1 cellular context compared by ENCODE assay signal in the genomic region with DNA sequence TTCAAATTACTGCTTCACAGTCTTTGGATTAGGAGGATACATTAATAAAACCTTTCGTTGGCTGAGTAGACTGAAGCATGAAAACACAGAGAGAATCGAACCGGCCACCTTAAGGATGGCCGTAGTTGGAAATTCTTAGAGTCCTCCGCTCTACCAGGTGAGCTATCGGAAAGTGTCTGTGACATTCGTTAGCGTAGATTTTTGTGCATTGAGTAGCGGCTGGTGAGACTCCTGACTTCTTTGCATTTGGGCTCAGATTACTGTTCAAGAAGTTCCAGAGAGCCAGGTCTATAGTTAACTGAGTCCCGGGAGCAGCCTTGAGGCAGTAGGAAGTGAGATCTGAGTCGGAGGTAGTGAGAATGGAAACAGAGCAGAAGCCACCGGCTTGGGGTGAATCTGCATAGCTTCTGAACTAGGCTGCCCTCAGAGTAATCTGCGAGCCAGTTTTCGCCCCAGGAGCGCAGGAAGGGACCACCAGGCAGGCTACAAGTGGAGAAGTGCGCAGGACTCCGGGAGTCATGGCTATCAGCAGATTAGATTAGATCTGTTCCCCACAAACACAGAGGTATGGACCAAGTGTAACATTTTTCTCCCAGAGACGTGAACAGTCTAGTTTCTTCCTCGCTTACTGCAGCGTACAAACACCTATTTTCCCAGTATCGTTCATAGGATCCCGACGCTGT.
TF ChIP-seq lines count a peak whose summit lies in the region.

No MANE protein-coding gene starts in this region.

TF ChIP-seq in WTC11, 78 proteins besides CTCF, POLR2A, EP300 and RAD21 (continued from another document):
- TF ChIP-seq, protein P1, sequence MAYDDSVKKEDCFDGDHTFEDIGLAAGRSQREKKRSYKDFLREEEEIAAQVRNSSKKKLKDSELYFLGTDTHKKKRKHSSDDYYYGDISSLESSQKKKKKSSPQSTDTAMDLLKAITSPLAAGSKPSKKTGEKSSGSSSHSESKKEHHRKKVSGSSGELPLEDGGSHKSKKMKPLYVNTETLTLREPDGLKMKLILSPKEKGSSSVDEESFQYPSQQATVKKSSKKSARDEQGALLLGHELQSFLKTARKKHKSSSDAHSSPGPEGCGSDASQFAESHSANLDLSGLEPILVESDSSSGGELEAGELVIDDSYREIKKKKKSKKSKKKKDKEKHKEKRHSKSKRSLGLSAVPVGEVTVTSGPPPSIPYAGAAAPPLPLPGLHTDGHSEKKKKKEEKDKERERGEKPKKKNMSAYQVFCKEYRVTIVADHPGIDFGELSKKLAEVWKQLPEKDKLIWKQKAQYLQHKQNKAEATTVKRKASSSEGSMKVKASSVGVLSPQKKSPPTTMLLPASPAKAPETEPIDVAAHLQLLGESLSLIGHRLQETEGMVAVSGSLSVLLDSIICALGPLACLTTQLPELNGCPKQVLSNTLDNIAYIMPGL (CRISPR knock-in tag; IDR thresholded peaks at IDR 0.05), result peak; percentile 49; the same call in 1 of the 2 replicates
- no peak for TF ChIP-seq TEAD4 (CRISPR knock-in tag; IDR thresholded peaks at IDR 0.05)
- TF ChIP-seq, protein P2, sequence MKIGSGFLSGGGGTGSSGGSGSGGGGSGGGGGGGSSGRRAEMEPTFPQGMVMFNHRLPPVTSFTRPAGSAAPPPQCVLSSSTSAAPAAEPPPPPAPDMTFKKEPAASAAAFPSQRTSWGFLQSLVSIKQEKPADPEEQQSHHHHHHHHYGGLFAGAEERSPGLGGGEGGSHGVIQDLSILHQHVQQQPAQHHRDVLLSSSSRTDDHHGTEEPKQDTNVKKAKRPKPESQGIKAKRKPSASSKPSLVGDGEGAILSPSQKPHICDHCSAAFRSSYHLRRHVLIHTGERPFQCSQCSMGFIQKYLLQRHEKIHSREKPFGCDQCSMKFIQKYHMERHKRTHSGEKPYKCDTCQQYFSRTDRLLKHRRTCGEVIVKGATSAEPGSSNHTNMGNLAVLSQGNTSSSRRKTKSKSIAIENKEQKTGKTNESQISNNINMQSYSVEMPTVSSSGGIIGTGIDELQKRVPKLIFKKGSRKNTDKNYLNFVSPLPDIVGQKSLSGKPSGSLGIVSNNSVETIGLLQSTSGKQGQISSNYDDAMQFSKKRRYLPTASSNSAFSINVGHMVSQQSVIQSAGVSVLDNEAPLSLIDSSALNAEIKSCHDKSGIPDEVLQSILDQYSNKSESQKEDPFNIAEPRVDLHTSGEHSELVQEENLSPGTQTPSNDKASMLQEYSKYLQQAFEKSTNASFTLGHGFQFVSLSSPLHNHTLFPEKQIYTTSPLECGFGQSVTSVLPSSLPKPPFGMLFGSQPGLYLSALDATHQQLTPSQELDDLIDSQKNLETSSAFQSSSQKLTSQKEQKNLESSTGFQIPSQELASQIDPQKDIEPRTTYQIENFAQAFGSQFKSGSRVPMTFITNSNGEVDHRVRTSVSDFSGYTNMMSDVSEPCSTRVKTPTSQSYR (CRISPR knock-in tag; IDR thresholded peaks at IDR 0.05), result no peak
- no peak for TF ChIP-seq ZBTB21 (CRISPR knock-in tag; IDR thresholded peaks at IDR 0.05; ENCODE audit: borderline replicate concordance)
